In the genomic region with DNA sequence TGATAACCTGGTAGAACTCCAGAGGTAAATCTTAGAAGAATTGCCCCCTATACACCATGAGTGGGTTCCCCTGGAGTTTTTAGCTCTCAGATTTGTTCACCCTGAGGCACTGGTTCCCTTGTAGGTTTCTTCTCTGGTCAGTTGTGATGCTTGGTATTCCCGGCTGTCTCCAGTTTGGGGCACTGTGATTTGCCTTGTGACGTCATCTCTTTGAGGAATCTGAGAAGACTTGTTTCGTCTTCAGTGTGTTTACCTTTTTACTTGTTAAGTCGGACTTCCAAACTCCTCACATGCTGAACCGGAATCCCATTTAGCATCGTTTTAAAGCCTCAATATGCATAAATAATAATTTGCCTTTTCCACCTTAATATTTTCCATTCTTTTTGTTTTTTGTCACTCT, we compare ENCODE assay signal across 2 cellular contexts.
TF ChIP-seq lines count a peak whose summit lies in the region.

No MANE protein-coding gene starts in this region.

TF ChIP-seq in HepG2, 621 proteins besides CTCF, POLR2A, EP300 and RAD21:
- TF ChIP-seq SALL2 (CRISPR knock-in tag; IDR thresholded peaks at IDR 0.05) (no peak), ZNF180 (CRISPR knock-in tag; IDR thresholded peaks at IDR 0.05; ENCODE audit: borderline replicate concordance, low read depth) (no peak), ZBTB2 (CRISPR knock-in tag; IDR thresholded peaks at IDR 0.05; ENCODE audit: low read depth) (no peak), WIZ (CRISPR knock-in tag; IDR thresholded peaks at IDR 0.05) (no peak), ZNF331 (CRISPR knock-in tag; IDR thresholded peaks at IDR 0.05) (no peak), MBD4 (IDR thresholded peaks at IDR 0.05; ENCODE audit: borderline replicate concordance, low read length) (no peak), HNF4G (IDR thresholded peaks at IDR 0.05; ENCODE audit: borderline replicate concordance, low read depth, low read length) (no peak), HNF4G (CRISPR knock-in tag; IDR thresholded peaks at IDR 0.05; ENCODE audit: borderline replicate concordance, low read depth) (no peak), ATF7 (IDR thresholded peaks at IDR 0.05) (peak; percentile 95), ATF7 (CRISPR knock-in tag; IDR thresholded peaks at IDR 0.05) (no peak), TARDBP (CRISPR knock-in tag; IDR thresholded peaks at IDR 0.05) (no peak), CREB1 (IDR thresholded peaks at IDR 0.05) (peak; percentile 96), CREB1 (CRISPR knock-in tag; IDR thresholded peaks at IDR 0.05) (no peak), TFDP2 (CRISPR knock-in tag; IDR thresholded peaks at IDR 0.05) (no peak), PTBP1 (IDR thresholded peaks at IDR 0.05; ENCODE audit: low read depth, low read length, poor library complexity, severe bottlenecking) (no peak), IRF9 (CRISPR knock-in tag; IDR thresholded peaks at IDR 0.05; ENCODE audit: borderline replicate concordance) (no peak), ZFP82 (CRISPR knock-in tag; IDR thresholded peaks at IDR 0.05; ENCODE audit: borderline replicate concordance) (no peak)
- TF ChIP-seq, protein P1, sequence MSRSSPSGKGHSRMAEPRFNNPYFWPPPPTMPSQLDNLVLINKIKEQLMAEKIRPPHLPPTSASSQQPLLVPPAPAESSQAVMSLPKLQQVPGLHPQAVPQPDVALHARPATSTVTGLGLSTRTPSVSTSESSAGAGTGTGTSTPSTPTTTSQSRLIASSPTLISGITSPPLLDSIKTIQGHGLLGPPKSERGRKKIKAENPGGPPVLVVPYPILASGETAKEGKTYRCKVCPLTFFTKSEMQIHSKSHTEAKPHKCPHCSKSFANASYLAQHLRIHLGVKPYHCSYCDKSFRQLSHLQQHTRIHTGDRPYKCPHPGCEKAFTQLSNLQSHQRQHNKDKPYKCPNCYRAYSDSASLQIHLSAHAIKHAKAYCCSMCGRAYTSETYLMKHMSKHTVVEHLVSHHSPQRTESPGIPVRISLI (CRISPR knock-in tag; IDR thresholded peaks at IDR 0.05; ENCODE audit: borderline replicate concordance) = no peak
- TF ChIP-seq, protein P2, sequence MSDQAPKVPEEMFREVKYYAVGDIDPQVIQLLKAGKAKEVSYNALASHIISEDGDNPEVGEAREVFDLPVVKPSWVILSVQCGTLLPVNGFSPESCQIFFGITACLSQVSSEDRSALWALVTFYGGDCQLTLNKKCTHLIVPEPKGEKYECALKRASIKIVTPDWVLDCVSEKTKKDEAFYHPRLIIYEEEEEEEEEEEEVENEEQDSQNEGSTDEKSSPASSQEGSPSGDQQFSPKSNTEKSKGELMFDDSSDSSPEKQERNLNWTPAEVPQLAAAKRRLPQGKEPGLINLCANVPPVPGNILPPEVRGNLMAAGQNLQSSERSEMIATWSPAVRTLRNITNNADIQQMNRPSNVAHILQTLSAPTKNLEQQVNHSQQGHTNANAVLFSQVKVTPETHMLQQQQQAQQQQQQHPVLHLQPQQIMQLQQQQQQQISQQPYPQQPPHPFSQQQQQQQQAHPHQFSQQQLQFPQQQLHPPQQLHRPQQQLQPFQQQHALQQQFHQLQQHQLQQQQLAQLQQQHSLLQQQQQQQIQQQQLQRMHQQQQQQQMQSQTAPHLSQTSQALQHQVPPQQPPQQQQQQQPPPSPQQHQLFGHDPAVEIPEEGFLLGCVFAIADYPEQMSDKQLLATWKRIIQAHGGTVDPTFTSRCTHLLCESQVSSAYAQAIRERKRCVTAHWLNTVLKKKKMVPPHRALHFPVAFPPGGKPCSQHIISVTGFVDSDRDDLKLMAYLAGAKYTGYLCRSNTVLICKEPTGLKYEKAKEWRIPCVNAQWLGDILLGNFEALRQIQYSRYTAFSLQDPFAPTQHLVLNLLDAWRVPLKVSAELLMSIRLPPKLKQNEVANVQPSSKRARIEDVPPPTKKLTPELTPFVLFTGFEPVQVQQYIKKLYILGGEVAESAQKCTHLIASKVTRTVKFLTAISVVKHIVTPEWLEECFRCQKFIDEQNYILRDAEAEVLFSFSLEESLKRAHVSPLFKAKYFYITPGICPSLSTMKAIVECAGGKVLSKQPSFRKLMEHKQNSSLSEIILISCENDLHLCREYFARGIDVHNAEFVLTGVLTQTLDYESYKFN (CRISPR knock-in tag; conservative IDR thresholded peaks at IDR 0.05) = no peak
TF ChIP-seq in HepG2: peak in this region for 2.

TF ChIP-seq in WTC11, 78 proteins besides CTCF, POLR2A, EP300 and RAD21 (continues in another document):
- TF ChIP-seq, protein P3, sequence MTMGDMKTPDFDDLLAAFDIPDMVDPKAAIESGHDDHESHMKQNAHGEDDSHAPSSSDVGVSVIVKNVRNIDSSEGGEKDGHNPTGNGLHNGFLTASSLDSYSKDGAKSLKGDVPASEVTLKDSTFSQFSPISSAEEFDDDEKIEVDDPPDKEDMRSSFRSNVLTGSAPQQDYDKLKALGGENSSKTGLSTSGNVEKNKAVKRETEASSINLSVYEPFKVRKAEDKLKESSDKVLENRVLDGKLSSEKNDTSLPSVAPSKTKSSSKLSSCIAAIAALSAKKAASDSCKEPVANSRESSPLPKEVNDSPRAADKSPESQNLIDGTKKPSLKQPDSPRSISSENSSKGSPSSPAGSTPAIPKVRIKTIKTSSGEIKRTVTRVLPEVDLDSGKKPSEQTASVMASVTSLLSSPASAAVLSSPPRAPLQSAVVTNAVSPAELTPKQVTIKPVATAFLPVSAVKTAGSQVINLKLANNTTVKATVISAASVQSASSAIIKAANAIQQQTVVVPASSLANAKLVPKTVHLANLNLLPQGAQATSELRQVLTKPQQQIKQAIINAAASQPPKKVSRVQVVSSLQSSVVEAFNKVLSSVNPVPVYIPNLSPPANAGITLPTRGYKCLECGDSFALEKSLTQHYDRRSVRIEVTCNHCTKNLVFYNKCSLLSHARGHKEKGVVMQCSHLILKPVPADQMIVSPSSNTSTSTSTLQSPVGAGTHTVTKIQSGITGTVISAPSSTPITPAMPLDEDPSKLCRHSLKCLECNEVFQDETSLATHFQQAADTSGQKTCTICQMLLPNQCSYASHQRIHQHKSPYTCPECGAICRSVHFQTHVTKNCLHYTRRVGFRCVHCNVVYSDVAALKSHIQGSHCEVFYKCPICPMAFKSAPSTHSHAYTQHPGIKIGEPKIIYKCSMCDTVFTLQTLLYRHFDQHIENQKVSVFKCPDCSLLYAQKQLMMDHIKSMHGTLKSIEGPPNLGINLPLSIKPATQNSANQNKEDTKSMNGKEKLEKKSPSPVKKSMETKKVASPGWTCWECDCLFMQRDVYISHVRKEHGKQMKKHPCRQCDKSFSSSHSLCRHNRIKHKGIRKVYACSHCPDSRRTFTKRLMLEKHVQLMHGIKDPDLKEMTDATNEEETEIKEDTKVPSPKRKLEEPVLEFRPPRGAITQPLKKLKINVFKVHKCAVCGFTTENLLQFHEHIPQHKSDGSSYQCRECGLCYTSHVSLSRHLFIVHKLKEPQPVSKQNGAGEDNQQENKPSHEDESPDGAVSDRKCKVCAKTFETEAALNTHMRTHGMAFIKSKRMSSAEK (CRISPR knock-in tag; IDR thresholded peaks at IDR 0.05; ENCODE audit: borderline replicate concordance) = no peak
- TF ChIP-seq ELF4 (CRISPR knock-in tag; IDR thresholded peaks at IDR 0.05; ENCODE audit: low read depth) (no peak), PRDM15 (CRISPR knock-in tag; IDR thresholded peaks at IDR 0.05) (no peak), OVOL2 (CRISPR knock-in tag; IDR thresholded peaks at IDR 0.05; ENCODE audit: borderline replicate concordance) (no peak), RORB (CRISPR knock-in tag; IDR thresholded peaks at IDR 0.05) (no peak), ZNF219 (CRISPR knock-in tag; IDR thresholded peaks at IDR 0.05; ENCODE audit: borderline replicate concordance) (no peak), SMAD4 (CRISPR knock-in tag; IDR thresholded peaks at IDR 0.05) (no peak), ZNF671 (CRISPR knock-in tag; IDR thresholded peaks at IDR 0.05) (no peak), ZSCAN18 (CRISPR knock-in tag; IDR thresholded peaks at IDR 0.05) (no peak), ATF3 (CRISPR knock-in tag; conservative IDR thresholded peaks at IDR 0.05) (no peak), ZNF425 (CRISPR knock-in tag; conservative IDR thresholded peaks at IDR 0.05) (no peak), E2F1 (CRISPR knock-in tag; IDR thresholded peaks at IDR 0.05) (no peak)
- TF ChIP-seq, protein P4, sequence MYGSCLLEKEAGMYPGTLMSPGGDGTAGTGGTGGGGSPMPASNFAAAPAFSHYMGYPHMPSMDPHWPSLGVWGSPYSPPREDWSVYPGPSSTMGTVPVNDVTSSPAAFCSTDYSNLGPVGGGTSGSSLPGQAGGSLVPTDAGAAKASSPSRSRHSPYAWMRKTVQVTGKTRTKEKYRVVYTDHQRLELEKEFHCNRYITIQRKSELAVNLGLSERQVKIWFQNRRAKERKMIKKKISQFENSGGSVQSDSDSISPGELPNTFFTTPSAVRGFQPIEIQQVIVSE (CRISPR knock-in tag; IDR thresholded peaks at IDR 0.05; ENCODE audit: borderline replicate concordance) = no peak
- TF ChIP-seq, protein P5, sequence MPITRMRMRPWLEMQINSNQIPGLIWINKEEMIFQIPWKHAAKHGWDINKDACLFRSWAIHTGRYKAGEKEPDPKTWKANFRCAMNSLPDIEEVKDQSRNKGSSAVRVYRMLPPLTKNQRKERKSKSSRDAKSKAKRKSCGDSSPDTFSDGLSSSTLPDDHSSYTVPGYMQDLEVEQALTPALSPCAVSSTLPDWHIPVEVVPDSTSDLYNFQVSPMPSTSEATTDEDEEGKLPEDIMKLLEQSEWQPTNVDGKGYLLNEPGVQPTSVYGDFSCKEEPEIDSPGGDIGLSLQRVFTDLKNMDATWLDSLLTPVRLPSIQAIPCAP (CRISPR knock-in tag; IDR thresholded peaks at IDR 0.05) = no peak
